8 cellular contexts compared by ENCODE assay signal in the genomic region with DNA sequence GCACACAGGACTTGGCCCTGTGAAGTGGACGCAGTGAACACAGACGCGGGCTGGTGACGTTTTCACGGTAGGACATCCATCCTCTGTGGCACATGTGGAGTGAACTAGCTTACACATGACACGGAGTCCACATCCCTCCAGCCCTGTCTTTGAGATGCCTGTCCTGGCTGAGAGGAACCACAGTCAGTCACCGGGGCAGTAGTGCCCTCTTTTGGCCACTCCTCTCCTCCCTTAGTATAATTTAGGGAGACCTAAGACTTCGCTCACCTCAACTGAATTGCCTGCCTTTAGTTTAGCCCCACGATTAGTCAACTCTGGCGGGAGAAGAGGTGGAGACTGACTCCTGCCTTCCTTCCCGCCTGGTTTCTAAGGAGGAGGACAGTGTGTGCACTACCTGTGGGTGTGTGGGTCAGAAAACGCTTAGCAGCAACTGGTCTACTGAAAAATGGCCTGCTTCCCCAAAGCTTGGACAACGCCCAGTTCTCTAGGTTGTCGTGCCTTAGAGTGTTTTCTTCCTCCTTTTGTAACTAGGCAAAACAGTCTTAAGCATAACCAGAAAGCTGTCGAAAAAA.
DNase-seq lines count a peak whose midpoint lies in the region; ATAC-seq and TF ChIP-seq lines count a peak whose summit lies in the region.

No MANE protein-coding gene starts in this region.

- DNase-seq in CD4-positive, alpha-beta T cell: peak in 3 of 10 experiments; percentile 24 to 37 (median 34)
- no peak for DNase-seq in activated B cell treated with CpG ODN at 0.5 μM for 24 hours
- DNase-seq in immature natural killer cell: peak in 2 of 3 donors; percentile 56 to 60
- no peak for DNase-seq in upper lobe of right lung
- DNase-seq in SK-N-DZ (ENCODE audit: low spot score): no peak
- no peak for DNase-seq in T1000 (lab: John Stamatoyannopoulos, UW)

- peaks cover 82% of the 10 kb centered on the region for H3K4me1 Mint-ChIP-seq in CD4-positive, alpha-beta T cell (ENCODE audit: low read depth)
- peaks cover 83% of the 10 kb centered on the region for H3K4me1 Mint-ChIP-seq in activated B cell treated with CpG ODN at 0.5 μM for 24 hours
- H3K4me1 Mint-ChIP-seq in immature natural killer cell: peaks cover 89 to 93% of the 10 kb centered on the region in 2 donors

- H3K27me3 ChIP-seq in CD4-positive, alpha-beta T cell (ENCODE audit: control insufficient read depth, insufficient read depth, low read length): no peaks in the 10 kb centered on the region
- H3K27me3 ChIP-seq in upper lobe of right lung: no peaks in the 10 kb centered on the region

- no peaks in the 10 kb centered on the region for H3K36me3 ChIP-seq in upper lobe of right lung

- intact Hi-C loops in CD4-positive, alpha-beta T cell (cut with DNase I, micrococcal nuclease): loop anchor here (1.0 to 2.0 kb wide), 5 partner anchors 8 to 147 kb away; no protein-coding TSS in a partner anchor
- intact Hi-C loops in activated B cell treated with CpG ODN at 0.5 μM for 24 hours (cut with micrococcal nuclease) (loop anchor here (1.0 kb wide), 2 partner anchors 8 to 62 kb away; no protein-coding TSS in a partner anchor), upper lobe of right lung (cut with DNase I) (no loop called here)

- H3K9me3 Mint-ChIP-seq in CD4-positive, alpha-beta T cell: peaks cover 2% of the 10 kb centered on the region
- H3K9me3 Mint-ChIP-seq in activated B cell treated with CpG ODN at 0.5 μM for 24 hours: peaks cover 7% of the 10 kb centered on the region
- H3K9me3 Mint-ChIP-seq in immature natural killer cell: no peaks in the 10 kb centered on the region

- H3K36me3 Mint-ChIP-seq in CD4-positive, alpha-beta T cell (ENCODE audit: low read depth): peaks cover 57% of the 10 kb centered on the region
- peaks cover 60% of the 10 kb centered on the region for H3K36me3 Mint-ChIP-seq in activated B cell treated with CpG ODN at 0.5 μM for 24 hours (ENCODE audit: low read depth)
- H3K36me3 Mint-ChIP-seq in immature natural killer cell: peaks cover 38 to 59% (median 54%) of the 10 kb centered on the region in 3 donors

- H3K27ac Mint-ChIP-seq in CD4-positive, alpha-beta T cell: peak overlapping the region; percentile 98
- H3K27ac Mint-ChIP-seq in activated B cell treated with CpG ODN at 0.5 μM for 24 hours (peak overlapping the region; percentile 94), immature natural killer cell (peak overlapping the region; percentile 94 to 99 (median 99))

- H3K4me3 ChIP-seq in upper lobe of right lung: no peak overlapping the region

- no peak for TF ChIP-seq CTCF in CD4-positive, alpha-beta T cell (IDR thresholded peaks at IDR 0.05)
- no peak for TF ChIP-seq CTCF in activated B cell treated with CpG ODN at 0.5 μM for 24 hours (IDR thresholded peaks at IDR 0.05)
- peak; percentile 23 for TF ChIP-seq CTCF in upper lobe of right lung (IDR thresholded peaks at IDR 0.05)

- ATAC-seq in CD4-positive, alpha-beta T cell (ENCODE audit: poor library complexity): peak; percentile 9
- ATAC-seq in GM19351 (IDR thresholded peaks at IDR 0.05; ENCODE audit: unreplicated experiment): peak; percentile 49
- peak; percentile 48 for ATAC-seq in HG03159 (IDR thresholded peaks at IDR 0.05; ENCODE audit: unreplicated experiment)
- ATAC-seq in activated B cell treated with CpG ODN at 0.5 μM for 24 hours (ENCODE audit: low read depth): peak; percentile 30
- ATAC-seq in upper lobe of right lung: peak; percentile 79

- peak overlapping the region; percentile 93 for H3K27ac ChIP-seq in CD4-positive, alpha-beta T cell (ENCODE audit: low read depth, low read length)
- H3K27ac ChIP-seq in upper lobe of right lung: peak overlapping the region; percentile 84

- no peaks in the 10 kb centered on the region for H3K27me3 Mint-ChIP-seq in CD4-positive, alpha-beta T cell
- H3K27me3 Mint-ChIP-seq in activated B cell treated with CpG ODN at 0.5 μM for 24 hours (no peaks in the 10 kb centered on the region), immature natural killer cell (ENCODE audit: low read depth in 3 of 3) (peaks cover 14 to 47% (median 46%) of the 10 kb centered on the region in 3 donors)

- POLR2A ChIA-PET in CD4-positive, alpha-beta T cell (lab: Charles Lee): interaction anchor here (0.7 to 3.5 kb wide), 14 partner anchors 9 to 147 kb away, joined by 3 to 41 read pairs (median 5); partner anchors contain the start of gene MBP
- POLR2A ChIA-PET in activated B cell treated with CpG ODN at 0.5 μM for 24 hours (lab: Charles Lee): interaction anchor here (1.0 to 12.6 kb wide), 11 partner anchors 8 to 96 kb away, joined by 3 to 171 read pairs (median 5); partner anchors contain the start of gene MBP

- peaks cover 66% of the 10 kb centered on the region for H3K4me1 ChIP-seq in upper lobe of right lung

- peak overlapping the region; percentile 55 for H3K4me3 Mint-ChIP-seq in CD4-positive, alpha-beta T cell
- H3K4me3 Mint-ChIP-seq in activated B cell treated with CpG ODN at 0.5 μM for 24 hours (peak overlapping the region; percentile 55), immature natural killer cell (peak overlapping the region; percentile 73 to 86 (median 83))

- H3K9me3 ChIP-seq in CD4-positive, alpha-beta T cell (ENCODE audit: control insufficient read depth, low read length): no peaks in the 10 kb centered on the region
- H3K9me3 ChIP-seq in upper lobe of right lung: no peaks in the 10 kb centered on the region

- CTCF ChIA-PET in CD4-positive, alpha-beta T cell (lab: Charles Lee): interaction anchor here (0.6 to 2.5 kb wide), 13 partner anchors 8 to 568 kb away, joined by 3 to 16 read pairs (median 4); no protein-coding TSS in a partner anchor
- CTCF ChIA-PET in activated B cell treated with CpG ODN at 0.5 μM for 24 hours (lab: Charles Lee): interaction anchor here (0.7 to 3.5 kb wide), 11 partner anchors 59 to 150 kb away, joined by 3 to 29 read pairs (median 4); partner anchors contain the start of gene MBP

Comparison
In these comparisons a context has a peak if more than half of its experiments do, and no peak if none do; other contexts are left out.
1. ATAC-seq: peak in every context shown above with its lines; median percentile 79 in upper lobe of right lung; 49 in GM19351; 48 in HG03159; 30 in activated B cell treated with CpG ODN at 0.5 μM for 24 hours; 9 in CD4-positive, alpha-beta T cell.
2. DNase-seq: peak in immature natural killer cell (2 of 3); none in activated B cell treated with CpG ODN at 0.5 μM for 24 hours (single experiment), upper lobe of right lung (single experiment), SK-N-DZ (single experiment) and T1000 (single experiment).
3. Peak in every context shown above with its lines, with median percentiles within 50 percentile points of each other: H3K27ac Mint-ChIP-seq and H3K4me3 Mint-ChIP-seq.